ENCODE assay signal across 12 cellular contexts in the genomic region with DNA sequence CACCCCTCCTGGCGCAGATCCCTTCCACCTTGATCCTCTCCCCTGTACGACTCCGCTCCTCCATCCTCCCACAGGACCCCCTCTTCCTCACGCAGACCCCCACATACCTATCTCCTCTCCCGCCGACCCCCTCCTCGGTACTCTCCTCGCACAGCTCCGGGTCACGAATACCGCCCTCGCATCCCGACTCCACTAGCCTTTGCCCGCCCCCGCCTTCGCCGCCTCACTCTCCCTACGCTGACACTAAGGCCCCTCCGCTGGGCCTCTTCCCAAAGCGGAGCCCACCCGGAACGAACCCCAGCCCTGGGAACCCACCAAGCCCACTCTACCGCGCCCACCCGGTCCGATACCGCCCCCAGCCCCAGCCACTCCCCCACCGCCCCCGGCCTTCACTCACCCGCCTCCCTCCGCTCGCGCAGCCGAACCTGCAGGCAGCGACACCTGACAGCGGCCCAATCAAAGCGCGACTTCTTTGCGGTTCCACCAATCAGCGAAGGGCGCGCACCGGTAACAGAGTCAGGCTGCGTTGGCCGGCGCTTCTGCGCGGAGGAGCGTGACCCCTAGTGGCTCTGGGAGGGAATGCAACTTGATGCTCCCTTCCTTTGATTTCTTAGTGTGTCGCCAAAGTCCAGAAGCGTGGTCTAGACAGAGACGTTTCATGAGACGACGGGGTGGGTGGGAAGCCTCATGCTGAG. TPM values are rescaled to one million over a fixed set of nuclear protein-coding genes. Genes with fewer than 3 reads are reported as not detected.
DNase-seq lines count a peak whose midpoint lies in the region; ATAC-seq, FAIRE-seq and TF ChIP-seq lines count a peak whose summit lies in the region.
"Not testable (repeated sequence)": the region's sequence is repeated elsewhere in the genome, so short reads cannot be mapped to it uniquely, and the experiment has no call there.
"Had no signal": no experiment of that assay in that cellular context is flagged by ENCODE, and none has a peak within 500 bp of the region (broad histone marks: within the 10 kb centered on the region; RNA-seq: fewer than 3 reads in every experiment).

No MANE protein-coding gene starts in this region.

- not testable (repeated sequence) for H3K9me3 Mint-ChIP-seq in CD4-positive, CD25-positive, alpha-beta regulatory T cell; T-cell

- not testable (repeated sequence) for H3K9me3 ChIP-seq in CD4-positive, CD25-positive, alpha-beta regulatory T cell (ENCODE audit: control insufficient read depth in 2 of 2, low read length in 2 of 2); mucosa of descending colon

- H3K36me3 ChIP-seq in CD4-positive, CD25-positive, alpha-beta regulatory T cell (ENCODE audit: control insufficient read depth, insufficient read depth, low read length); mucosa of descending colon (ENCODE audit: low read depth): not testable (repeated sequence)

- not testable (repeated sequence) for H3K4me3 Mint-ChIP-seq in CD4-positive, CD25-positive, alpha-beta regulatory T cell; T-cell

- ATAC-seq in CD4-positive, CD25-positive, alpha-beta regulatory T cell (ENCODE audit: low read depth in 2 of 2): peak; percentile 99
- ATAC-seq in GM18909 (IDR thresholded peaks at IDR 0.05; ENCODE audit: poor library complexity, unreplicated experiment) (peak; percentile 97), GM21515 (IDR thresholded peaks at IDR 0.05; ENCODE audit: unreplicated experiment) (peak; percentile 89), HG02852 (IDR thresholded peaks at IDR 0.05; ENCODE audit: unreplicated experiment) (peak; percentile 94), HG03280 (IDR thresholded peaks at IDR 0.05; ENCODE audit: unreplicated experiment) (peak; percentile 98), T-cell (replicated peaks in 1 of 4) (peak; percentile 99), mucosa of descending colon (peak; percentile 88)

- intact Hi-C loops in mucosa of descending colon (cut with DNase I, micrococcal nuclease): not testable (repeated sequence)

- peak; percentile 86 for FAIRE-seq in endometrium (lab: Jason Lieb, UNC)

- not testable (repeated sequence) for H3K27ac ChIP-seq in CD4-positive, CD25-positive, alpha-beta regulatory T cell (ENCODE audit: insufficient read depth, low read length, poor library complexity, severe bottlenecking)

- TF ChIP-seq CTCF in mucosa of descending colon (IDR thresholded peaks at IDR 0.05): not testable (repeated sequence)

- not testable (repeated sequence) for H3K27me3 Mint-ChIP-seq in CD4-positive, CD25-positive, alpha-beta regulatory T cell; T-cell

- H3K27me3 ChIP-seq in CD4-positive, CD25-positive, alpha-beta regulatory T cell (ENCODE audit: control insufficient read depth, insufficient read depth, low read length): not testable (repeated sequence)

- DNase-seq in CD4-positive, CD25-positive, alpha-beta regulatory T cell; T-cell; mucosa of descending colon: not testable (repeated sequence)

- H3K4me3 ChIP-seq in CD4-positive, CD25-positive, alpha-beta regulatory T cell (ENCODE audit: low read depth, low read length); mucosa of descending colon: not testable (repeated sequence)

- H3K4me1 ChIP-seq in CD4-positive, CD25-positive, alpha-beta regulatory T cell (ENCODE audit: control insufficient read depth, insufficient read depth, low read length, poor library complexity, severe bottlenecking); mucosa of descending colon (ENCODE audit: low read depth): not testable (repeated sequence)

- H3K4me1 Mint-ChIP-seq in CD4-positive, CD25-positive, alpha-beta regulatory T cell; T-cell: not testable (repeated sequence)

- not testable (repeated sequence) for H3K27ac Mint-ChIP-seq in CD4-positive, CD25-positive, alpha-beta regulatory T cell; T-cell

- not testable (repeated sequence) for H3K36me3 Mint-ChIP-seq in CD4-positive, CD25-positive, alpha-beta regulatory T cell; T-cell

- POLR2A ChIA-PET in T-cell (lab: Charles Lee): not testable (repeated sequence)

- CTCF ChIA-PET in T-cell (lab: Charles Lee): not testable (repeated sequence)

RNA-seq across cellular contexts. Expression of a gene that starts 3.9 kb away (rescaled TPM):
- not detected for total RNA-seq in CD4-positive, CD25-positive, alpha-beta regulatory T cell
- not detected for polyA plus RNA-seq in CD4-positive, CD25-positive, alpha-beta regulatory T cell
- total RNA-seq in T-cell (under 1 TPM in 2 of 5 donors, not detected in 3; 0.16 to 0.28 TPM), mucosa of descending colon (100 to 1,000 TPM in 2 of 3 donors, 10 to 100 TPM in 1; 87.0 to 225 (median 215) TPM)
- total RNA-seq: glomerular endothelial cell, M059J, pulmonary artery endothelial cell, tibial nerve had no signal

RNA-seq across cellular contexts. Expression of a gene that starts 41.1 kb away (rescaled TPM):
- 6.3 TPM for total RNA-seq in CD4-positive, CD25-positive, alpha-beta regulatory T cell
- polyA plus RNA-seq in CD4-positive, CD25-positive, alpha-beta regulatory T cell: 1 to 10 TPM in 1 of 4 donors, under 1 TPM in 3; 0.17 to 1.5 (median 0.51) TPM
- total RNA-seq in T-cell (10 to 100 TPM in 2 of 5 donors, 1 to 10 TPM in 3; 6.6 to 10.5 (median 8.3) TPM), mucosa of descending colon (10 to 100 TPM in 1 of 3 donors, 1 to 10 TPM in 2; 7.0 to 10.8 (median 8.0) TPM)

RNA-seq across cellular contexts. Expression of a gene that starts 56.5 kb away (rescaled TPM):
- 156 TPM for total RNA-seq in CD4-positive, CD25-positive, alpha-beta regulatory T cell
- 100 to 1,000 TPM; 204 to 305 (median 256) TPM for polyA plus RNA-seq in CD4-positive, CD25-positive, alpha-beta regulatory T cell
- total RNA-seq in T-cell (100 to 1,000 TPM; 151 to 231 (median 190) TPM), mucosa of descending colon (100 to 1,000 TPM; 214 to 566 (median 262) TPM)

Comparison
In these comparisons a context has a peak if more than half of its experiments do, and no peak if none do; other contexts are left out.
1. RNA of a gene that starts 3.9 kb away (total RNA-seq): 87.0 to 225 TPM in mucosa of descending colon; not detected in CD4-positive, CD25-positive, alpha-beta regulatory T cell (single experiment) and 0.16 to 0.28 TPM in T-cell; every median in the first group is over 10 times any median in the second.
2. Peak in every context shown above with its lines, with median percentiles within 50 percentile points of each other: ATAC-seq.